14 cellular contexts compared by ENCODE assay signal in the genomic region with DNA sequence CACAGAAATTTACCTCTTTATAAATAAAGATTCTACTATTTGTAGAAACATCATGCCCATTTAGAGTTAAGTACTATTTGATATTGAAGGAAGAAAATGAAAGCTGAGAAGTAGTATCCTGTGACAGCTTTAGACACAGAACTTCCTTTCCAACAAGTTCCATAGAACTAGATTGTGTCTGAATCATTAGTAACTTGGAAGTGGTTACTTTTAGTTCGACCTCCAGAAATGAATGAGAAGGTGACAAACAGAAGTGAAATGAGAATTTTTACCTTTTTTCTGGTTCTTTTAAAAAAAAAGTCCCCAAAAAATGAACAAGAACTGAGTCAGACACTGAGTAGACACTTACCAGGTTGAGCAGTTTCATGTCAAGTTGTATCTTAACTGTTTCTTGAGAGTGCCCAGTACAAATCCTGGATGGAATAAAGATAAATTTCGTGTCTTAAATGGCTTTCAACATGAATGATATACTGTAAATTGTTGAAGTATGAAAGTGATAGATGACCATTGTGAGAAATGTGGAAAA. TPM values are rescaled to one million over a fixed set of nuclear protein-coding genes. Genes with fewer than 3 reads are reported as not detected.
DNase-seq lines count a peak whose midpoint lies in the region; ATAC-seq and TF ChIP-seq lines count a peak whose summit lies in the region.
"Had no signal": no experiment of that assay in that cellular context is flagged by ENCODE, and none has a peak within 500 bp of the region (broad histone marks: within the 10 kb centered on the region; RNA-seq: fewer than 3 reads in every experiment).

No MANE protein-coding gene starts in this region.

- no peak for ATAC-seq in right lobe of liver

- WGBS in right lobe of liver (ENCODE audit: insufficient coverage, low coverage, low lambda C conversion rate, missing lambda C conversion rate) = 33% methylated on average over 2 of the region's 2 CpGs

- H3K36me3 ChIP-seq in brain microvascular endothelial cell (replicated peaks) (peaks cover 5% of the 10 kb centered on the region), right lobe of liver (no peaks in the 10 kb centered on the region)

- H3K4me3 ChIP-seq in brain microvascular endothelial cell (ENCODE audit: low read depth, low read length) (no peak overlapping the region), right lobe of liver (no peak overlapping the region)
- H3K4me3 ChIP-seq: left ventricle myocardium inferior, tibial nerve had no signal

- no peaks in the 10 kb centered on the region for H3K27me3 ChIP-seq in brain microvascular endothelial cell (replicated peaks)
- H3K27me3 ChIP-seq in right lobe of liver = no peaks in the 10 kb centered on the region
- H3K27me3 ChIP-seq: tibial nerve had no signal

- H3K27me3 Mint-ChIP-seq in activated CD4-positive, alpha-beta memory T cell treated with anti-CD3 and anti-CD28 coated beads, Interleukin-2, amount 10 ng/mL, durations not matched to agents 7 days and 5 days = no peaks in the 10 kb centered on the region

- TF ChIP-seq CTCF in GM10266 (IDR thresholded peaks at IDR 0.05; ENCODE audit: control insufficient read depth, insufficient read depth, low read depth, missing control alignments) = no peak
- no peak for TF ChIP-seq CTCF in brain microvascular endothelial cell (IDR thresholded peaks at IDR 0.05; ENCODE audit: low read depth, low read length, missing control alignments)
- no peak for TF ChIP-seq CTCF in right lobe of liver (IDR thresholded peaks at IDR 0.05)

- H3K9me3 ChIP-seq in right lobe of liver = no peaks in the 10 kb centered on the region
- H3K9me3 ChIP-seq: left ventricle myocardium inferior, tibial nerve had no signal

- H3K4me1 Mint-ChIP-seq in activated CD4-positive, alpha-beta memory T cell treated with anti-CD3 and anti-CD28 coated beads, Interleukin-2, amount 10 ng/mL, durations not matched to agents 7 days and 5 days = peaks cover 51% of the 10 kb centered on the region

- peaks cover 7% of the 10 kb centered on the region for H3K36me3 Mint-ChIP-seq in activated CD4-positive, alpha-beta memory T cell treated with anti-CD3 and anti-CD28 coated beads, Interleukin-2, amount 10 ng/mL, durations not matched to agents 7 days and 5 days (ENCODE audit: low read depth)

- H3K4me1 ChIP-seq in right lobe of liver = peaks cover 0 to 10% (median 4%) of the 10 kb centered on the region in 4 donors

- peak overlapping the region; percentile 89 for H3K4me3 Mint-ChIP-seq in activated CD4-positive, alpha-beta memory T cell treated with anti-CD3 and anti-CD28 coated beads, Interleukin-2, amount 10 ng/mL, durations not matched to agents 7 days and 5 days

- DNase-seq in CD1c-positive myeloid dendritic cell (ENCODE audit: extremely low spot score) (peak; percentile 35), GM10266 (ENCODE audit: extremely low spot score) (peak; percentile 21), fibroblast of peridontal ligament (ENCODE audit: extremely low read depth) (peak; percentile 13), cerebellar nuclear complex (lab: John Stamatoyannopoulos, UW) (no peak), brain microvascular endothelial cell (no peak), right lobe of liver (no peak)
- no peak for DNase-seq in activated CD4-positive, alpha-beta memory T cell treated with anti-CD3 and anti-CD28 coated beads, Interleukin-2, amount 10 ng/mL, durations not matched to agents 7 days and 5 days
- no peak for DNase-seq in activated effector memory CD4-positive, alpha-beta T cell treated with anti-CD3 and anti-CD28 coated beads, Interleukin-2, amount 50 U/mL, for 16 hours
- DNase-seq: amygdala; DMS153; left ventricle myocardium inferior; NCI-H1436; stimulated activated CD4-positive, alpha-beta T cell treated with anti-CD3 and anti-CD28 coated beads, Interleukin-4, amount 100 ng/mL, for 1 hour had no signal

- POLR2A ChIA-PET in activated CD4-positive, alpha-beta memory T cell treated with anti-CD3 and anti-CD28 coated beads, Interleukin-2, amount 10 ng/mL, durations not matched to agents 7 days and 5 days (lab: Charles Lee) = interaction anchor here (0.5 to 4.4 kb wide), 5 partner anchors 9 to 483 kb away, joined by 3 to 25 read pairs (median 4); a partner anchor contains a TSS

- H3K9me3 Mint-ChIP-seq in activated CD4-positive, alpha-beta memory T cell treated with anti-CD3 and anti-CD28 coated beads, Interleukin-2, amount 10 ng/mL, durations not matched to agents 7 days and 5 days = no peaks in the 10 kb centered on the region

- H3K27ac ChIP-seq in brain microvascular endothelial cell (no peak overlapping the region), right lobe of liver (no peak overlapping the region)
- H3K27ac ChIP-seq: left ventricle myocardium inferior, tibial nerve had no signal

- CTCF ChIA-PET in activated CD4-positive, alpha-beta memory T cell treated with anti-CD3 and anti-CD28 coated beads, Interleukin-2, amount 10 ng/mL, durations not matched to agents 7 days and 5 days (lab: Charles Lee) = interaction anchor here (1.5 kb wide), 1 partner anchor 83 kb away, joined by 3 read pairs; no protein-coding TSS in a partner anchor

- in situ Hi-C loops in brain microvascular endothelial cell (cut with HindIII; ENCODE audit: low pct_ligation_motif_present, low sequenced_read_pairs) = no loop called here

- H3K27ac Mint-ChIP-seq in activated CD4-positive, alpha-beta memory T cell treated with anti-CD3 and anti-CD28 coated beads, Interleukin-2, amount 10 ng/mL, durations not matched to agents 7 days and 5 days = peak overlapping the region; percentile 81

- intact Hi-C loops in right lobe of liver (cut with DNase I) = no loop called here

- no peak for TF ChIP-seq POLR2A in right lobe of liver (IDR thresholded peaks at IDR 0.05)

RNA-seq across cellular contexts. Expression of a gene that starts 3.1 kb away (rescaled TPM):
- total RNA-seq in activated CD4-positive, alpha-beta memory T cell treated with anti-CD3 and anti-CD28 coated beads, Interleukin-2, amount 10 ng/mL, durations not matched to agents 7 days and 5 days = 10 to 100 TPM; 41.7 to 44.4 TPM
- 10 to 100 TPM in 3 of 6 experiments, 1 to 10 TPM in 3; 7.6 to 12.9 (median 10.1) TPM for total RNA-seq in right lobe of liver

RNA-seq across cellular contexts. Expression of a gene that starts 44.3 kb away (rescaled TPM):
- 1 to 10 TPM; 3.2 to 3.6 TPM for total RNA-seq in activated CD4-positive, alpha-beta memory T cell treated with anti-CD3 and anti-CD28 coated beads, Interleukin-2, amount 10 ng/mL, durations not matched to agents 7 days and 5 days
- total RNA-seq in right lobe of liver = 1 to 10 TPM in 2 of 6 experiments, under 1 TPM in 4; 0.61 to 1.2 (median 0.88) TPM

RNA-seq across cellular contexts. Expression of a gene that starts 46.9 kb away (rescaled TPM):
- total RNA-seq in activated CD4-positive, alpha-beta memory T cell treated with anti-CD3 and anti-CD28 coated beads, Interleukin-2, amount 10 ng/mL, durations not matched to agents 7 days and 5 days = under 1 TPM in 1 of 2 experiments, not detected in 1; 0.13 TPM
- total RNA-seq in right lobe of liver = under 1 TPM in 5 of 6 experiments, not detected in 1; under 0.01 to 0.40 (median 0.16) TPM
- total RNA-seq: left ventricle myocardium inferior had no signal

Comparison
In these comparisons a context has a peak if more than half of its experiments do, and no peak if none do; other contexts are left out.
1. DNase-seq: peak in CD1c-positive myeloid dendritic cell (single experiment), GM10266 (single experiment) and fibroblast of peridontal ligament (single experiment); none in activated CD4-positive, alpha-beta memory T cell treated with anti-CD3 and anti-CD28 coated beads, Interleukin-2, amount 10 ng/mL, durations not matched to agents 7 days and 5 days (single experiment), activated effector memory CD4-positive, alpha-beta T cell treated with anti-CD3 and anti-CD28 coated beads, Interleukin-2, amount 50 U/mL, for 16 hours (single experiment), cerebellar nuclear complex (0 of 2), brain microvascular endothelial cell (single experiment) and right lobe of liver (0 of 3).